ENCODE assay signal across 27 cellular contexts in genomic region chr5:33229216-33229615, GRCh38.
DNase-seq lines count a peak whose midpoint lies in the region; ATAC-seq and TF ChIP-seq lines count a peak whose summit lies in the region.
"Had no signal": no experiment of that assay in that cellular context is flagged by ENCODE, and none has a peak within 500 bp of the region (broad histone marks: within the 10 kb centered on the region; RNA-seq: fewer than 3 reads in every experiment).

No MANE protein-coding gene starts in this region.

- CTCF ChIA-PET in OCI-LY7 (lab: Charles Lee; ENCODE audit: unreplicated experiment) = no interaction called here

- no peak overlapping the region for H3K14ac ChIP-seq in trophoblast cell (ENCODE audit: low read length)

- no peaks in the 10 kb centered on the region for H3K36me3 ChIP-seq in OCI-LY7 (ENCODE audit: insufficient read depth, low read length)
- no peaks in the 10 kb centered on the region for H3K36me3 ChIP-seq in left ventricle myocardium inferior
- H3K36me3 ChIP-seq in trophoblast cell (ENCODE audit: control insufficient read depth in 1 of 2, insufficient read depth in 2 of 2, low read length in 2 of 2) = no peaks in the 10 kb centered on the region
- H3K36me3 ChIP-seq: adrenal gland, BLaER1, brain microvascular endothelial cell, neural progenitor cell, transverse colon had no signal

- no peaks in the 10 kb centered on the region for H3K9me2 ChIP-seq in OCI-LY7 (ENCODE audit: insufficient read depth, low read length)

- H4K8ac ChIP-seq in trophoblast cell (ENCODE audit: low read depth, low read length) = no peak overlapping the region

- no peaks in the 10 kb centered on the region for H4K20me1 ChIP-seq in OCI-LY7 (ENCODE audit: insufficient read depth, low read length)
- H4K20me1 ChIP-seq: BLaER1 had no signal

- no peak overlapping the region for H3K18ac ChIP-seq in trophoblast cell (ENCODE audit: low read length)

- ATAC-seq in HG03521 (IDR thresholded peaks at IDR 0.05; ENCODE audit: unreplicated experiment) (no peak), HG03025 (IDR thresholded peaks at IDR 0.05; ENCODE audit: low FRiP score, unreplicated experiment) (no peak)
- no peak for ATAC-seq in activated CD4-positive, CD25-positive, alpha-beta regulatory T cell treated with anti-CD3 and anti-CD28 coated beads, Interleukin-2, amount 50 U/mL, for 24 hours

- no peak overlapping the region for H3K4ac ChIP-seq in trophoblast cell (ENCODE audit: low read depth, low read length)

- H2AFZ ChIP-seq in OCI-LY7 (ENCODE audit: low read length) = peak overlapping the region; percentile 75; the same call in 1 of the 2 replicates
- no peak overlapping the region for H2AFZ ChIP-seq in trophoblast cell (ENCODE audit: insufficient read depth, low read length, poor library complexity)
- H2AFZ ChIP-seq: neural progenitor cell, PC-9 had no signal

- H2BK120ac ChIP-seq in trophoblast cell (ENCODE audit: insufficient read depth, low read length, poor library complexity) = no peak overlapping the region

- no peaks in the 10 kb centered on the region for H3K79me1 ChIP-seq in trophoblast cell (ENCODE audit: low read length)

- H3K27ac ChIP-seq in C4-2B (peak overlapping the region; percentile 24; the same call in 1 of the 2 replicates), OCI-LY7 (ENCODE audit: low read depth, low read length, poor library complexity, severe bottlenecking) (no peak overlapping the region), left ventricle myocardium inferior (replicated peaks) (peak overlapping the region; percentile 39), trophoblast cell (ENCODE audit: low read depth, low read length) (no peak overlapping the region)
- H3K27ac ChIP-seq: adrenal gland, BLaER1, brain microvascular endothelial cell, epithelial cell of prostate, neural progenitor cell, PC-9, transverse colon had no signal

- H3K79me2 ChIP-seq in OCI-LY7 (ENCODE audit: insufficient read depth, low read depth, low read length) = no peaks in the 10 kb centered on the region
- no peaks in the 10 kb centered on the region for H3K79me2 ChIP-seq in trophoblast cell (ENCODE audit: control insufficient read depth, insufficient read depth, low read length, poor library complexity)

- no peak overlapping the region for H4K12ac ChIP-seq in trophoblast cell (ENCODE audit: low read depth, low read length)

- no peaks in the 10 kb centered on the region for H3K27me3 ChIP-seq in left ventricle myocardium inferior (ENCODE audit: low read depth)
- H3K27me3 ChIP-seq in trophoblast cell (ENCODE audit: insufficient read depth, low read length) = no peaks in the 10 kb centered on the region
- H3K27me3 ChIP-seq: adrenal gland, BLaER1, brain microvascular endothelial cell, neural progenitor cell, transverse colon had no signal

- H3K4me3 ChIP-seq in OCI-LY7 (ENCODE audit: low read depth, low read length, poor library complexity, severe bottlenecking) (no peak overlapping the region), left ventricle myocardium inferior (peak overlapping the region; percentile 12), trophoblast cell (ENCODE audit: low read depth, low read length) (no peak overlapping the region)
- H3K4me3 ChIP-seq: adrenal gland, BLaER1, lung, neural progenitor cell, PC-9, transverse colon had no signal

- no TSS peak for BruUV-seq in OCI-LY7 (replicated peaks; lab: Mats Ljungman, UMichigan)

- H2BK5ac ChIP-seq in trophoblast cell (ENCODE audit: low read depth, low read length, poor library complexity) = no peak overlapping the region

- H3K4me2 ChIP-seq in OCI-LY7 (ENCODE audit: low read length) (no peak overlapping the region), trophoblast cell (ENCODE audit: low read length) (no peak overlapping the region)
- H3K4me2 ChIP-seq: BLaER1, neural progenitor cell, PC-9 had no signal

- H4K91ac ChIP-seq in trophoblast cell (ENCODE audit: low read depth, low read length) = peak overlapping the region; percentile 17

- TF ChIP-seq CTCF in C4-2B (conservative IDR thresholded peaks at IDR 0.05) (no peak), OCI-LY7 (conservative IDR thresholded peaks at IDR 0.05; ENCODE audit: low read length) (no peak), left ventricle myocardium inferior (IDR thresholded peaks at IDR 0.05; ENCODE audit: borderline replicate concordance) (no peak)

- peaks cover 8% of the 10 kb centered on the region for H3K4me1 ChIP-seq in OCI-LY7 (ENCODE audit: insufficient read depth, low read length, poor library complexity, severe bottlenecking)
- peaks cover 23% of the 10 kb centered on the region for H3K4me1 ChIP-seq in left ventricle myocardium inferior
- no peaks in the 10 kb centered on the region for H3K4me1 ChIP-seq in trophoblast cell (ENCODE audit: control insufficient read depth in 1 of 2, insufficient read depth in 2 of 2, low read length in 2 of 2)
- H3K4me1 ChIP-seq: adrenal gland, BLaER1 had no signal

- intact Hi-C loops in OCI-LY7 (cut with micrococcal nuclease; ENCODE audit: unreplicated experiment) = no loop called here
- intact Hi-C loops in left ventricle myocardium inferior (cut with micrococcal nuclease) = no loop called here

- DNase-seq in OCI-LY7 (ENCODE audit: low spot score) (no peak), left ventricle myocardium inferior (peak; percentile 21), trophoblast cell (no peak), NCI-H128 (lab: John Stamatoyannopoulos, UW; ENCODE audit: unreplicated experiment) (no peak)
- DNase-seq: activated B cell treated with CpG ODN at 0.5 μM for 24 hours; activated CD4-positive, alpha-beta T cell treated with anti-CD3 and anti-CD28 coated beads, Interleukin-2, amount 50 U/mL, for 48 hours; activated naive CD4-positive, alpha-beta T cell treated with anti-CD3 and anti-CD28 coated beads for 36 hours; brain microvascular endothelial cell; Calu3; DND-41; IMR-90; islet precursor cell; NCI-H1694 treated with DMSO at 0.1 percent for 48 hours; NCI-H2171; NCI-H524 treated with DMSO at 0.1 percent for 48 hours; PC-9; SHP77 treated with DMSO at 0.1 percent for 48 hours; transverse colon had no signal

- POLR2A ChIA-PET in OCI-LY7 (lab: Charles Lee) = interaction anchor here (0.5 kb wide), 1 partner anchor 276 kb away, joined by 3 read pairs; no protein-coding TSS in a partner anchor

- no CpG with 5 or more reads among the region's 9 CpGs for WGBS in trophoblast cell (ENCODE audit: extremely low coverage, insufficient coverage, insufficient read length)

- H2AK5ac ChIP-seq in trophoblast cell (ENCODE audit: low read length) = no peak overlapping the region

- H3K9me3 ChIP-seq in OCI-LY7 (ENCODE audit: low read length) = no peaks in the 10 kb centered on the region
- H3K9me3 ChIP-seq in left ventricle myocardium inferior (replicated peaks) = peaks cover 6% of the 10 kb centered on the region
- H3K9me3 ChIP-seq in trophoblast cell (ENCODE audit: insufficient read depth, low read depth, low read length) = no peaks in the 10 kb centered on the region
- H3K9me3 ChIP-seq: adrenal gland, transverse colon had no signal

- no peak overlapping the region for H3K23ac ChIP-seq in trophoblast cell (ENCODE audit: low read length)

- no peak overlapping the region for H3K9ac ChIP-seq in trophoblast cell (ENCODE audit: low read length)
- H3K9ac ChIP-seq: BLaER1, neural progenitor cell had no signal

- no peak overlapping the region for H2BK12ac ChIP-seq in trophoblast cell (ENCODE audit: low read length)

Comparison
In these comparisons a context has a peak if more than half of its experiments do, and no peak if none do; other contexts are left out.
1. H3K27ac ChIP-seq: peak in C4-2B (single experiment) and left ventricle myocardium inferior (single experiment); none in OCI-LY7 (single experiment) and trophoblast cell (single experiment).